Comparison of ENCODE assay signal across 25 cellular contexts in the genomic region with DNA sequence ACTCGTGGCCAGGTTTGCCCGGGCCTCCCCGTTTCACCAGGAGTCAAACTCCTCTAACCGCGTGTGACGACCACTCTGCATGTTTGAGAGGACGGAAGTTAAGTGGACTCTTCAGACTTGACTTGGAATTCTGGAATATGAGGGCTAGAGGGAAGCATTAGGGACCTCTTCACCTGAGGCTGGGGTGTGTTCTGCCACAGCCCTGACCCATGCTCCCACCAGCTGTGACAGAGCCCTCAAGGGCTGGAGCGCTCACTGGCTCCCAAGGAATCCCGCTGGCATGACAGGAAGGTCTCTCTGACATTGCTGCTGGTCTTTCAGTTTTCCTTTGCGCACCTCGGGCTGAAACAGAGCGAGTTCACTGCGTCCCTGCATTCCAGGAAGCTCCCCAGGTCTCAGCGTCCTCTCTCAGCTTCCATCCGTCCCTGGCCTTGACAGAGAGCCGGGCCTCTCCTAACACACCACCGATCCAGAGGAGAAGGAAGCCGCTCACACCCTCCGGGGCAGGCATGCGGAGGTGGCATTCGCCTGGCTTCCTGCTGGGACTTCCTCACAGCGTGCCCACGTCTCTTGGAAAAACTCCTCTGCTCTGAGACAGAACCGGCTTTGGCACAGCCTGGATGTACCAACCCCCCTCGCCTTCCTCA. TPM values are rescaled to one million over a fixed set of nuclear protein-coding genes. Genes with fewer than 3 reads are reported as not detected.
"Had no signal": no experiment of that assay in that cellular context is flagged by ENCODE, and none has a peak within 500 bp of the region (broad histone marks: within the 10 kb centered on the region; RNA-seq: fewer than 3 reads in every experiment).

No MANE protein-coding gene starts in this region.

- H3K27ac Mint-ChIP-seq: activated CD4-positive, alpha-beta T cell treated with anti-CD3 and anti-CD28 coated beads, Interleukin-2, amount 10 ng/mL, durations not matched to agents 24 days and 14 days; activated CD8-positive, alpha-beta T cell treated with anti-CD3 and anti-CD28 coated beads, Interleukin-2, amount 10 ng/mL, durations not matched to agents 7 days and 5 days; activated naive CD8-positive, alpha-beta T cell treated with anti-CD3 and anti-CD28 coated beads for 36 hours; activated T-cell treated with anti-CD3 and anti-CD28 coated beads, Interleukin-2, amount 50 U/mL, for 72 hours; memory B cell; natural killer cell had no signal

- H3K4me1 ChIP-seq: body of pancreas, gastroesophageal sphincter, heart right ventricle, right atrium auricular region had no signal

- H3K27me3 ChIP-seq: body of pancreas, gastroesophageal sphincter, heart right ventricle, neutrophil, right atrium auricular region had no signal

- H3K36me3 Mint-ChIP-seq: activated naive CD8-positive, alpha-beta T cell treated with anti-CD3 and anti-CD28 coated beads for 36 hours; memory B cell; natural killer cell had no signal

- H3K36me3 ChIP-seq: gastroesophageal sphincter, heart right ventricle, neutrophil, right atrium auricular region had no signal

- H3K4me1 Mint-ChIP-seq: activated CD4-positive, alpha-beta T cell treated with anti-CD3 and anti-CD28 coated beads, Interleukin-2, amount 10 ng/mL, durations not matched to agents 24 days and 14 days; activated naive CD8-positive, alpha-beta T cell treated with anti-CD3 and anti-CD28 coated beads for 36 hours; memory B cell had no signal

- H3K4me3 ChIP-seq: body of pancreas, gastroesophageal sphincter, heart right ventricle, right atrium auricular region had no signal

- H3K27ac ChIP-seq: body of pancreas, gastroesophageal sphincter, heart right ventricle, neutrophil, right atrium auricular region had no signal

- H3K9me3 ChIP-seq: body of pancreas, gastroesophageal sphincter, heart right ventricle, neutrophil, right atrium auricular region had no signal

- H3K4me3 Mint-ChIP-seq: activated CD4-positive, alpha-beta T cell treated with anti-CD3 and anti-CD28 coated beads, Interleukin-2, amount 10 ng/mL, durations not matched to agents 24 days and 14 days; activated CD8-positive, alpha-beta T cell treated with anti-CD3 and anti-CD28 coated beads, Interleukin-2, amount 10 ng/mL, durations not matched to agents 7 days and 5 days; activated naive CD8-positive, alpha-beta T cell treated with anti-CD3 and anti-CD28 coated beads for 36 hours; activated T-cell treated with anti-CD3 and anti-CD28 coated beads, Interleukin-2, amount 50 U/mL, for 72 hours; memory B cell; natural killer cell had no signal

- H3K9me3 Mint-ChIP-seq: activated CD4-positive, alpha-beta T cell treated with anti-CD3 and anti-CD28 coated beads, Interleukin-2, amount 10 ng/mL, durations not matched to agents 24 days and 14 days; activated naive CD8-positive, alpha-beta T cell treated with anti-CD3 and anti-CD28 coated beads for 36 hours; activated T-cell treated with anti-CD3 and anti-CD28 coated beads, Interleukin-2, amount 50 U/mL, for 72 hours; memory B cell; natural killer cell had no signal

- DNase-seq: activated CD4-positive, alpha-beta T cell treated with anti-CD3 and anti-CD28 coated beads, Interleukin-2, amount 10 ng/mL, durations not matched to agents 24 days and 14 days; activated CD4-positive, CD25-positive, alpha-beta regulatory T cell; activated CD8-positive, alpha-beta memory T cell treated with anti-CD3 and anti-CD28 coated beads, Interleukin-2, amount 50 U/mL, for 48 hours; activated CD8-positive, alpha-beta T cell treated with anti-CD3 and anti-CD28 coated beads, Interleukin-2, amount 10 ng/mL, durations not matched to agents 7 days and 5 days; activated naive CD8-positive, alpha-beta T cell treated with anti-CD3 and anti-CD28 coated beads for 36 hours; activated T-cell treated with anti-CD3 and anti-CD28 coated beads, Interleukin-2, amount 50 U/mL, for 72 hours; body of pancreas; central memory CD4-positive, alpha-beta T cell; cortex of kidney; heart right ventricle; islet precursor cell; natural killer cell; small intestine; stimulated activated CD4-positive, alpha-beta T cell treated with anti-CD3 and anti-CD28 coated beads, Interleukin-4, amount 100 ng/mL, for 4 hours; stimulated activated CD8-positive, alpha-beta memory T cell treated with anti-CD3 and anti-CD28 coated beads, Interleukin-4, amount 100 ng/mL, for 48 hours; stimulated activated naive CD8-positive, alpha-beta T cell treated with anti-CD3 and anti-CD28 coated beads, Interleukin-15, Interleukin-2, amounts not matched to agents 100 U/mL and 50 U/mL, for 24 hours had no signal

- FAIRE-seq: small intestine had no signal

- ATAC-seq: activated CD8-positive, alpha-beta T cell treated with anti-CD3 and anti-CD28 coated beads, Interleukin-2, amount 10 ng/mL, durations not matched to agents 7 days and 5 days; activated T-cell treated with anti-CD3 and anti-CD28 coated beads, Interleukin-2, amount 50 U/mL, for 72 hours; body of pancreas; gastroesophageal sphincter; heart right ventricle; left lobe of liver; natural killer cell; stimulated activated naive CD8-positive, alpha-beta T cell treated with anti-CD3 and anti-CD28 coated beads, Interleukin-15, Interleukin-2, amounts not matched to agents 100 U/mL and 50 U/mL, for 24 hours had no signal

RNA-seq across cellular contexts. Expression of gene CTAG2, which starts 3.4 kb away (rescaled TPM):
- total RNA-seq: activated CD4-positive, alpha-beta T cell treated with anti-CD3 and anti-CD28 coated beads, Interleukin-2, amount 10 ng/mL, durations not matched to agents 24 days and 14 days; activated CD8-positive, alpha-beta T cell treated with anti-CD3 and anti-CD28 coated beads, Interleukin-2, amount 10 ng/mL, durations not matched to agents 7 days and 5 days; activated T-cell treated with anti-CD3 and anti-CD28 coated beads, Interleukin-2, amount 50 U/mL, for 72 hours; body of pancreas; epithelial cell of proximal tubule; gastroesophageal sphincter; heart right ventricle; left lobe of liver; natural killer cell; right atrium auricular region; T-helper 2 cell treated with Interferon-gamma antibody and Interleukin-4, amounts not matched to agents 100 ng/mL and 5 ng/mL, for 36 hours; temporal lobe; urinary bladder had no signal

RNA-seq across cellular contexts. Expression of gene CTAG1B, which starts 30.9 kb away (rescaled TPM):
- total RNA-seq: activated CD4-positive, alpha-beta T cell treated with anti-CD3 and anti-CD28 coated beads, Interleukin-2, amount 10 ng/mL, durations not matched to agents 24 days and 14 days; activated CD8-positive, alpha-beta T cell treated with anti-CD3 and anti-CD28 coated beads, Interleukin-2, amount 10 ng/mL, durations not matched to agents 7 days and 5 days; activated naive CD8-positive, alpha-beta T cell treated with anti-CD3 and anti-CD28 coated beads for 36 hours; activated T-cell treated with anti-CD3 and anti-CD28 coated beads, Interleukin-2, amount 50 U/mL, for 72 hours; body of pancreas; epithelial cell of proximal tubule; gastroesophageal sphincter; heart right ventricle; left lobe of liver; natural killer cell; right atrium auricular region; T-helper 2 cell treated with Interferon-gamma antibody and Interleukin-4, amounts not matched to agents 100 ng/mL and 5 ng/mL, for 36 hours; temporal lobe; urinary bladder had no signal
